Comparison of ENCODE assay signal across 1 cellular context in the genomic region with DNA sequence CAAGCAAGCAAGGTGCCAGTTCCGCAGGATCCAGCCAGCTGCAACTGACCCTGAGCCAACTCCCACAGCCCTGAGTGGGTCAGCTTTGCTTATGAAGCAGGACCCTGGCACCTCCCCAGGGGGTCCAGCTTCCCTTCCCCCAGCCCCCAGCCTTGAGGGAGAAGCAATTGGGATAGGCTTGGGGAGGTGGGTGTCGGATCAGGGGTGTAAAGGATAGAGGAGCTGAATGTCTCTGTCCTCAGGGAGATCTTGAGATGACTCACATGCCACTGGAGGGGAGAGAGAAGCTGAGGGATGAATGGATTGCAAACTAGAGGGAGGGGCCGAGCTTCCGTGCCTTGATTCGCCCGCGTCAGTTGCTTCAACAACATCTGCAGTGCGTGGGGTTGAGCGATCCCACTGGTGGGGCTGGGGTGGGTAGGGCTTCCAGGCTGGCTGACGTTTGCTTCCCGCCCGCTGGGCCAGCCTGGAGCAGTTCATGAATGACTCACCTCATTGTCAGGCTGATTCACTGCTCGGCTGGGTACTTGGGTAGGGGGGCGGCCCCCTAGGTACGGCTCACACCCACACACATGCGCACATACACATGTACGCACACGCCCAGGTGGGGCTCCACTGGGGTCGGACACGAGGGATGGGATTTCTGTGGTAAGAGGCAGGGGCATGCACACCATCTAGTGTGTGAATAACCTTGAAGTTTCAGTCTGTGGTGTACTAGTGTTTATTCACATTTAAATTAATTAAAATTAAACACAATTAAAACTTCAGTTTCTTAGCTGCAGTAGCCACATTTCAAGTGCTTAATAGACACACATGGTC.
TF ChIP-seq lines count a peak whose summit lies in the region.

No MANE protein-coding gene starts in this region.

TF ChIP-seq in K562, 482 proteins besides CTCF, POLR2A, EP300 and RAD21 (continued from another document and continues in another):
- TF ChIP-seq, protein P1, sequence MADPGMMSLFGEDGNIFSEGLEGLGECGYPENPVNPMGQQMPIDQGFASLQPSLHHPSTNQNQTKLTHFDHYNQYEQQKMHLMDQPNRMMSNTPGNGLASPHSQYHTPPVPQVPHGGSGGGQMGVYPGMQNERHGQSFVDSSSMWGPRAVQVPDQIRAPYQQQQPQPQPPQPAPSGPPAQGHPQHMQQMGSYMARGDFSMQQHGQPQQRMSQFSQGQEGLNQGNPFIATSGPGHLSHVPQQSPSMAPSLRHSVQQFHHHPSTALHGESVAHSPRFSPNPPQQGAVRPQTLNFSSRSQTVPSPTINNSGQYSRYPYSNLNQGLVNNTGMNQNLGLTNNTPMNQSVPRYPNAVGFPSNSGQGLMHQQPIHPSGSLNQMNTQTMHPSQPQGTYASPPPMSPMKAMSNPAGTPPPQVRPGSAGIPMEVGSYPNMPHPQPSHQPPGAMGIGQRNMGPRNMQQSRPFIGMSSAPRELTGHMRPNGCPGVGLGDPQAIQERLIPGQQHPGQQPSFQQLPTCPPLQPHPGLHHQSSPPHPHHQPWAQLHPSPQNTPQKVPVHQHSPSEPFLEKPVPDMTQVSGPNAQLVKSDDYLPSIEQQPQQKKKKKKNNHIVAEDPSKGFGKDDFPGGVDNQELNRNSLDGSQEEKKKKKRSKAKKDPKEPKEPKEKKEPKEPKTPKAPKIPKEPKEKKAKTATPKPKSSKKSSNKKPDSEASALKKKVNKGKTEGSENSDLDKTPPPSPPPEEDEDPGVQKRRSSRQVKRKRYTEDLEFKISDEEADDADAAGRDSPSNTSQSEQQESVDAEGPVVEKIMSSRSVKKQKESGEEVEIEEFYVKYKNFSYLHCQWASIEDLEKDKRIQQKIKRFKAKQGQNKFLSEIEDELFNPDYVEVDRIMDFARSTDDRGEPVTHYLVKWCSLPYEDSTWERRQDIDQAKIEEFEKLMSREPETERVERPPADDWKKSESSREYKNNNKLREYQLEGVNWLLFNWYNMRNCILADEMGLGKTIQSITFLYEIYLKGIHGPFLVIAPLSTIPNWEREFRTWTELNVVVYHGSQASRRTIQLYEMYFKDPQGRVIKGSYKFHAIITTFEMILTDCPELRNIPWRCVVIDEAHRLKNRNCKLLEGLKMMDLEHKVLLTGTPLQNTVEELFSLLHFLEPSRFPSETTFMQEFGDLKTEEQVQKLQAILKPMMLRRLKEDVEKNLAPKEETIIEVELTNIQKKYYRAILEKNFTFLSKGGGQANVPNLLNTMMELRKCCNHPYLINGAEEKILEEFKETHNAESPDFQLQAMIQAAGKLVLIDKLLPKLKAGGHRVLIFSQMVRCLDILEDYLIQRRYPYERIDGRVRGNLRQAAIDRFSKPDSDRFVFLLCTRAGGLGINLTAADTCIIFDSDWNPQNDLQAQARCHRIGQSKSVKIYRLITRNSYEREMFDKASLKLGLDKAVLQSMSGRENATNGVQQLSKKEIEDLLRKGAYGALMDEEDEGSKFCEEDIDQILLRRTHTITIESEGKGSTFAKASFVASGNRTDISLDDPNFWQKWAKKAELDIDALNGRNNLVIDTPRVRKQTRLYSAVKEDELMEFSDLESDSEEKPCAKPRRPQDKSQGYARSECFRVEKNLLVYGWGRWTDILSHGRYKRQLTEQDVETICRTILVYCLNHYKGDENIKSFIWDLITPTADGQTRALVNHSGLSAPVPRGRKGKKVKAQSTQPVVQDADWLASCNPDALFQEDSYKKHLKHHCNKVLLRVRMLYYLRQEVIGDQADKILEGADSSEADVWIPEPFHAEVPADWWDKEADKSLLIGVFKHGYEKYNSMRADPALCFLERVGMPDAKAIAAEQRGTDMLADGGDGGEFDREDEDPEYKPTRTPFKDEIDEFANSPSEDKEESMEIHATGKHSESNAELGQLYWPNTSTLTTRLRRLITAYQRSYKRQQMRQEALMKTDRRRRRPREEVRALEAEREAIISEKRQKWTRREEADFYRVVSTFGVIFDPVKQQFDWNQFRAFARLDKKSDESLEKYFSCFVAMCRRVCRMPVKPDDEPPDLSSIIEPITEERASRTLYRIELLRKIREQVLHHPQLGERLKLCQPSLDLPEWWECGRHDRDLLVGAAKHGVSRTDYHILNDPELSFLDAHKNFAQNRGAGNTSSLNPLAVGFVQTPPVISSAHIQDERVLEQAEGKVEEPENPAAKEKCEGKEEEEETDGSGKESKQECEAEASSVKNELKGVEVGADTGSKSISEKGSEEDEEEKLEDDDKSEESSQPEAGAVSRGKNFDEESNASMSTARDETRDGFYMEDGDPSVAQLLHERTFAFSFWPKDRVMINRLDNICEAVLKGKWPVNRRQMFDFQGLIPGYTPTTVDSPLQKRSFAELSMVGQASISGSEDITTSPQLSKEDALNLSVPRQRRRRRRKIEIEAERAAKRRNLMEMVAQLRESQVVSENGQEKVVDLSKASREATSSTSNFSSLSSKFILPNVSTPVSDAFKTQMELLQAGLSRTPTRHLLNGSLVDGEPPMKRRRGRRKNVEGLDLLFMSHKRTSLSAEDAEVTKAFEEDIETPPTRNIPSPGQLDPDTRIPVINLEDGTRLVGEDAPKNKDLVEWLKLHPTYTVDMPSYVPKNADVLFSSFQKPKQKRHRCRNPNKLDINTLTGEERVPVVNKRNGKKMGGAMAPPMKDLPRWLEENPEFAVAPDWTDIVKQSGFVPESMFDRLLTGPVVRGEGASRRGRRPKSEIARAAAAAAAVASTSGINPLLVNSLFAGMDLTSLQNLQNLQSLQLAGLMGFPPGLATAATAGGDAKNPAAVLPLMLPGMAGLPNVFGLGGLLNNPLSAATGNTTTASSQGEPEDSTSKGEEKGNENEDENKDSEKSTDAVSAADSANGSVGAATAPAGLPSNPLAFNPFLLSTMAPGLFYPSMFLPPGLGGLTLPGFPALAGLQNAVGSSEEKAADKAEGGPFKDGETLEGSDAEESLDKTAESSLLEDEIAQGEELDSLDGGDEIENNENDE (IDR thresholded peaks at IDR 0.05; ENCODE audit: low read depth, low read length): no peak
- TF ChIP-seq, protein P2, sequence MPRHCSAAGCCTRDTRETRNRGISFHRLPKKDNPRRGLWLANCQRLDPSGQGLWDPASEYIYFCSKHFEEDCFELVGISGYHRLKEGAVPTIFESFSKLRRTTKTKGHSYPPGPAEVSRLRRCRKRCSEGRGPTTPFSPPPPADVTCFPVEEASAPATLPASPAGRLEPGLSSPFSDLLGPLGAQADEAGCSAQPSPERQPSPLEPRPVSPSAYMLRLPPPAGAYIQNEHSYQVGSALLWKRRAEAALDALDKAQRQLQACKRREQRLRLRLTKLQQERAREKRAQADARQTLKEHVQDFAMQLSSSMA (CRISPR knock-in tag; IDR thresholded peaks at IDR 0.05): no peak
- TF ChIP-seq, protein P3, sequence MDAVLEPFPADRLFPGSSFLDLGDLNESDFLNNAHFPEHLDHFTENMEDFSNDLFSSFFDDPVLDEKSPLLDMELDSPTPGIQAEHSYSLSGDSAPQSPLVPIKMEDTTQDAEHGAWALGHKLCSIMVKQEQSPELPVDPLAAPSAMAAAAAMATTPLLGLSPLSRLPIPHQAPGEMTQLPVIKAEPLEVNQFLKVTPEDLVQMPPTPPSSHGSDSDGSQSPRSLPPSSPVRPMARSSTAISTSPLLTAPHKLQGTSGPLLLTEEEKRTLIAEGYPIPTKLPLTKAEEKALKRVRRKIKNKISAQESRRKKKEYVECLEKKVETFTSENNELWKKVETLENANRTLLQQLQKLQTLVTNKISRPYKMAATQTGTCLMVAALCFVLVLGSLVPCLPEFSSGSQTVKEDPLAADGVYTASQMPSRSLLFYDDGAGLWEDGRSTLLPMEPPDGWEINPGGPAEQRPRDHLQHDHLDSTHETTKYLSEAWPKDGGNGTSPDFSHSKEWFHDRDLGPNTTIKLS (IDR thresholded peaks at IDR 0.05; ENCODE audit: borderline replicate concordance, low read depth): no peak; the same call in 1 of the 2 replicates
- no peak for TF ChIP-seq ZNF165 (CRISPR knock-in tag; IDR thresholded peaks at IDR 0.05; ENCODE audit: borderline replicate concordance)
- TF ChIP-seq CBX1 (IDR thresholded peaks at IDR 0.05; ENCODE audit: low read depth): no peak
- TF ChIP-seq ZNF311 (CRISPR knock-in tag; IDR thresholded peaks at IDR 0.05): no peak
- TF ChIP-seq HDAC8 (tag; IDR thresholded peaks at IDR 0.05): no peak
- 0 out of 2 replicates have a peak, but pooled peaks have one; percentile 11 for TF ChIP-seq CBFA2T2 (conservative IDR thresholded peaks at IDR 0.05)
- no peak for TF ChIP-seq ELF4 (CRISPR knock-in tag; IDR thresholded peaks at IDR 0.05)
- TF ChIP-seq YY1 (IDR thresholded peaks at IDR 0.05; ENCODE audit: borderline replicate concordance in 1 of 3, control insufficient read depth in 1 of 3, extremely low read depth in 1 of 3, insufficient read depth in 3 of 3, insufficient read length in 1 of 3, insufficient replicate concordance in 2 of 3, low read depth in 1 of 3, low read length in 2 of 3): peak in 1 of 3 experiments; percentile 33
- peak; percentile 65 for TF ChIP-seq GABPB1 (CRISPR knock-in tag; IDR thresholded peaks at IDR 0.05)
- 0 out of 2 replicates have a peak, but pooled peaks have one; percentile 48 for TF ChIP-seq KAT7 (CRISPR knock-in tag; IDR thresholded peaks at IDR 0.05; ENCODE audit: borderline replicate concordance)
- TF ChIP-seq NR3C1 (CRISPR knock-in tag; IDR thresholded peaks at IDR 0.05): no peak
- TF ChIP-seq, protein P4, sequence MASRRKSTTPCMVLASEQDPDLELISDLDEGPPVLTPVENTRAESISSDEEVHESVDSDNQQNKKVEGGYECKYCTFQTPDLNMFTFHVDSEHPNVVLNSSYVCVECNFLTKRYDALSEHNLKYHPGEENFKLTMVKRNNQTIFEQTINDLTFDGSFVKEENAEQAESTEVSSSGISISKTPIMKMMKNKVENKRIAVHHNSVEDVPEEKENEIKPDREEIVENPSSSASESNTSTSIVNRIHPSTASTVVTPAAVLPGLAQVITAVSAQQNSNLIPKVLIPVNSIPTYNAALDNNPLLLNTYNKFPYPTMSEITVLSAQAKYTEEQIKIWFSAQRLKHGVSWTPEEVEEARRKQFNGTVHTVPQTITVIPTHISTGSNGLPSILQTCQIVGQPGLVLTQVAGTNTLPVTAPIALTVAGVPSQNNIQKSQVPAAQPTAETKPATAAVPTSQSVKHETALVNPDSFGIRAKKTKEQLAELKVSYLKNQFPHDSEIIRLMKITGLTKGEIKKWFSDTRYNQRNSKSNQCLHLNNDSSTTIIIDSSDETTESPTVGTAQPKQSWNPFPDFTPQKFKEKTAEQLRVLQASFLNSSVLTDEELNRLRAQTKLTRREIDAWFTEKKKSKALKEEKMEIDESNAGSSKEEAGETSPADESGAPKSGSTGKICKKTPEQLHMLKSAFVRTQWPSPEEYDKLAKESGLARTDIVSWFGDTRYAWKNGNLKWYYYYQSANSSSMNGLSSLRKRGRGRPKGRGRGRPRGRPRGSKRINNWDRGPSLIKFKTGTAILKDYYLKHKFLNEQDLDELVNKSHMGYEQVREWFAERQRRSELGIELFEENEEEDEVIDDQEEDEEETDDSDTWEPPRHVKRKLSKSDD (conservative IDR thresholded peaks at IDR 0.05; ENCODE audit: low read length): no peak
- TF ChIP-seq, protein P5, sequence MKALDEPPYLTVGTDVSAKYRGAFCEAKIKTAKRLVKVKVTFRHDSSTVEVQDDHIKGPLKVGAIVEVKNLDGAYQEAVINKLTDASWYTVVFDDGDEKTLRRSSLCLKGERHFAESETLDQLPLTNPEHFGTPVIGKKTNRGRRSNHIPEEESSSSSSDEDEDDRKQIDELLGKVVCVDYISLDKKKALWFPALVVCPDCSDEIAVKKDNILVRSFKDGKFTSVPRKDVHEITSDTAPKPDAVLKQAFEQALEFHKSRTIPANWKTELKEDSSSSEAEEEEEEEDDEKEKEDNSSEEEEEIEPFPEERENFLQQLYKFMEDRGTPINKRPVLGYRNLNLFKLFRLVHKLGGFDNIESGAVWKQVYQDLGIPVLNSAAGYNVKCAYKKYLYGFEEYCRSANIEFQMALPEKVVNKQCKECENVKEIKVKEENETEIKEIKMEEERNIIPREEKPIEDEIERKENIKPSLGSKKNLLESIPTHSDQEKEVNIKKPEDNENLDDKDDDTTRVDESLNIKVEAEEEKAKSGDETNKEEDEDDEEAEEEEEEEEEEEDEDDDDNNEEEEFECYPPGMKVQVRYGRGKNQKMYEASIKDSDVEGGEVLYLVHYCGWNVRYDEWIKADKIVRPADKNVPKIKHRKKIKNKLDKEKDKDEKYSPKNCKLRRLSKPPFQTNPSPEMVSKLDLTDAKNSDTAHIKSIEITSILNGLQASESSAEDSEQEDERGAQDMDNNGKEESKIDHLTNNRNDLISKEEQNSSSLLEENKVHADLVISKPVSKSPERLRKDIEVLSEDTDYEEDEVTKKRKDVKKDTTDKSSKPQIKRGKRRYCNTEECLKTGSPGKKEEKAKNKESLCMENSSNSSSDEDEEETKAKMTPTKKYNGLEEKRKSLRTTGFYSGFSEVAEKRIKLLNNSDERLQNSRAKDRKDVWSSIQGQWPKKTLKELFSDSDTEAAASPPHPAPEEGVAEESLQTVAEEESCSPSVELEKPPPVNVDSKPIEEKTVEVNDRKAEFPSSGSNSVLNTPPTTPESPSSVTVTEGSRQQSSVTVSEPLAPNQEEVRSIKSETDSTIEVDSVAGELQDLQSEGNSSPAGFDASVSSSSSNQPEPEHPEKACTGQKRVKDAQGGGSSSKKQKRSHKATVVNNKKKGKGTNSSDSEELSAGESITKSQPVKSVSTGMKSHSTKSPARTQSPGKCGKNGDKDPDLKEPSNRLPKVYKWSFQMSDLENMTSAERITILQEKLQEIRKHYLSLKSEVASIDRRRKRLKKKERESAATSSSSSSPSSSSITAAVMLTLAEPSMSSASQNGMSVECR (CRISPR knock-in tag; IDR thresholded peaks at IDR 0.05): no peak
- no peak for TF ChIP-seq ZNF766 (CRISPR knock-in tag; conservative IDR thresholded peaks at IDR 0.05)
- TF ChIP-seq NCOA1 (IDR thresholded peaks at IDR 0.05; ENCODE audit: low read depth): peak; percentile 61; the same call in 1 of the 2 replicates
- TF ChIP-seq POU5F1 (IDR thresholded peaks at IDR 0.05; ENCODE audit: borderline replicate concordance, low read depth, low read length, partially characterized antibody): no peak
- TF ChIP-seq KAT2B (IDR thresholded peaks at IDR 0.05; ENCODE audit: low read depth, low read length): no peak
- no peak for TF ChIP-seq SAFB2 (IDR thresholded peaks at IDR 0.05; ENCODE audit: borderline replicate concordance, low read depth, low read length, severe bottlenecking)
- no peak for TF ChIP-seq PCBP2 (IDR thresholded peaks at IDR 0.05; ENCODE audit: low read depth, low read length, poor library complexity, severe bottlenecking)
- TF ChIP-seq MEF2D (tag; conservative IDR thresholded peaks at IDR 0.05; ENCODE audit: low read depth): no peak
- no peak for TF ChIP-seq ZNF212 (CRISPR knock-in tag; IDR thresholded peaks at IDR 0.05)
- TF ChIP-seq FOXK2 (conservative IDR thresholded peaks at IDR 0.05 in 1 of 2, IDR thresholded peaks at IDR 0.05 in 1 of 2; ENCODE audit: low read depth in 2 of 2): peak; percentile 22 to 26; a peak in 2 of 4 replicates
- no peak for TF ChIP-seq MAFG (tag; conservative IDR thresholded peaks at IDR 0.05)
- peak; percentile 93; the same call in 1 of the 2 replicates for TF ChIP-seq DPF2 (IDR thresholded peaks at IDR 0.05)
- no peak for TF ChIP-seq ZNF830 (CRISPR knock-in tag; IDR thresholded peaks at IDR 0.05)
- TF ChIP-seq EHMT2 (IDR thresholded peaks at IDR 0.05): 0 out of 2 replicates have a peak, but pooled peaks have one; percentile 7
- TF ChIP-seq GTF2E2 (tag; IDR thresholded peaks at IDR 0.05): no peak
- TF ChIP-seq MEF2A (IDR thresholded peaks at IDR 0.05; ENCODE audit: control insufficient read depth, low read depth, low read length): no peak
- TF ChIP-seq, protein P6, sequence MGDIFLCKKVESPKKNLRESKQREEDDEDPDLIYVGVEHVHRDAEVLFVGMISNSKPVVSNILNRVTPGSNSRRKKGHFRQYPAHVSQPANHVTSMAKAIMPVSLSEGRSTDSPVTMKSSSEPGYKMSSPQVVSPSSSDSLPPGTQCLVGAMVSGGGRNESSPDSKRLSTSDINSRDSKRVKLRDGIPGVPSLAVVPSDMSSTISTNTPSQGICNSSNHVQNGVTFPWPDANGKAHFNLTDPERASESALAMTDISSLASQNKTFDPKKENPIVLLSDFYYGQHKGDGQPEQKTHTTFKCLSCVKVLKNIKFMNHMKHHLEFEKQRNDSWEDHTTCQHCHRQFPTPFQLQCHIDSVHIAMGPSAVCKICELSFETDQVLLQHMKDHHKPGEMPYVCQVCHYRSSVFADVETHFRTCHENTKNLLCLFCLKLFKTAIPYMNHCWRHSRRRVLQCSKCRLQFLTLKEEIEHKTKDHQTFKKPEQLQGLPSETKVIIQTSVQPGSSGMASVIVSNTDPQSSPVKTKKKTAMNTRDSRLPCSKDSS (IDR thresholded peaks at IDR 0.05; ENCODE audit: low read depth, partially characterized antibody): no peak
